Comparison of ENCODE assay signal across 1 cellular context in the genomic region with DNA sequence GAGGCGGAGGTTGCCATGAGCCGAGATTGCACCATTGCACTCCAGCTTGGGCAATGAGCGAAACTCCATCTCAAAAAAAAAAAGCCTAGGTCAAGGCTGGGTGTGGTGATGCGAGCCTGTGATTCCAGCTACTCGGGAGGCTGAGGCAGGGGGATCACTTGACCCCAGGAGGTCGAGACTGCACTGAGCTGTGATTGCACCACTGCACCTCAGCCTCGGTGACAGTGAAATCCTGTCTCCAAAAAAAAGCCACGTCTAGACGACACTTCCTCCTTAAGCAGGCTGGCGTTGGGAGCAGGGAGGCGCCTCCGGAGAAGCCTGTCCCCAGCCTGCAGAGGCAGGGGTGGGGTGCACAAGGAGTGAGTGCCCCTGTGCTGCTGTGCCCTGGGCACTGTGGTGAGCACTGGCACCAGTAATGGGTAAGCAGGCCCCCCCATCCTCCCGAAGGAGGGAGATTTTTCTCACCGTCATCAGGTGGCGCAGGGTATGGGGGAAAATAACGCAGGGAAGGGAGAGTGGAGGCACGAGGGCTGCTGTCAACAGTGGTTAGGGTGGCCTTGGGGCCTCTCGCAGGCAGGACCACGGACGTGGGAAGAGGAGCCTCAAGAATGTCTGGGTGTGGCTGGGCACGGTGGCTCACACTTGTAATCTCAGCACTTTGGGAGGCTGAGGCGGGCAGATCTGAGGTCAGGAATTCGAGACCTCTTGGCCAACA.
TF ChIP-seq lines count a peak whose summit lies in the region.

No MANE protein-coding gene starts in this region.

TF ChIP-seq in K562, 482 proteins besides CTCF, POLR2A, EP300 and RAD21 (continued from another document and continues in another):
- TF ChIP-seq, protein P1, sequence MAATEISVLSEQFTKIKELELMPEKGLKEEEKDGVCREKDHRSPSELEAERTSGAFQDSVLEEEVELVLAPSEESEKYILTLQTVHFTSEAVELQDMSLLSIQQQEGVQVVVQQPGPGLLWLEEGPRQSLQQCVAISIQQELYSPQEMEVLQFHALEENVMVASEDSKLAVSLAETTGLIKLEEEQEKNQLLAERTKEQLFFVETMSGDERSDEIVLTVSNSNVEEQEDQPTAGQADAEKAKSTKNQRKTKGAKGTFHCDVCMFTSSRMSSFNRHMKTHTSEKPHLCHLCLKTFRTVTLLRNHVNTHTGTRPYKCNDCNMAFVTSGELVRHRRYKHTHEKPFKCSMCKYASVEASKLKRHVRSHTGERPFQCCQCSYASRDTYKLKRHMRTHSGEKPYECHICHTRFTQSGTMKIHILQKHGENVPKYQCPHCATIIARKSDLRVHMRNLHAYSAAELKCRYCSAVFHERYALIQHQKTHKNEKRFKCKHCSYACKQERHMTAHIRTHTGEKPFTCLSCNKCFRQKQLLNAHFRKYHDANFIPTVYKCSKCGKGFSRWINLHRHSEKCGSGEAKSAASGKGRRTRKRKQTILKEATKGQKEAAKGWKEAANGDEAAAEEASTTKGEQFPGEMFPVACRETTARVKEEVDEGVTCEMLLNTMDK (IDR thresholded peaks at IDR 0.05; ENCODE audit: borderline replicate concordance, insufficient read depth, low read depth, low read length, poor library complexity, severe bottlenecking) = no peak
- TF ChIP-seq, protein P2, sequence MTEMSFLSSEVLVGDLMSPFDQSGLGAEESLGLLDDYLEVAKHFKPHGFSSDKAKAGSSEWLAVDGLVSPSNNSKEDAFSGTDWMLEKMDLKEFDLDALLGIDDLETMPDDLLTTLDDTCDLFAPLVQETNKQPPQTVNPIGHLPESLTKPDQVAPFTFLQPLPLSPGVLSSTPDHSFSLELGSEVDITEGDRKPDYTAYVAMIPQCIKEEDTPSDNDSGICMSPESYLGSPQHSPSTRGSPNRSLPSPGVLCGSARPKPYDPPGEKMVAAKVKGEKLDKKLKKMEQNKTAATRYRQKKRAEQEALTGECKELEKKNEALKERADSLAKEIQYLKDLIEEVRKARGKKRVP (CRISPR knock-in tag; IDR thresholded peaks at IDR 0.05) = no peak
- TF ChIP-seq, protein P3, sequence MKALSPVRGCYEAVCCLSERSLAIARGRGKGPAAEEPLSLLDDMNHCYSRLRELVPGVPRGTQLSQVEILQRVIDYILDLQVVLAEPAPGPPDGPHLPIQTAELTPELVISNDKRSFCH (CRISPR knock-in tag; IDR thresholded peaks at IDR 0.05) = no peak
- TF ChIP-seq, protein P3 (tag; IDR thresholded peaks at IDR 0.05) = no peak
- TF ChIP-seq KAT2B (IDR thresholded peaks at IDR 0.05; ENCODE audit: low read depth, low read length) = no peak
- no peak for TF ChIP-seq ZNF24 (IDR thresholded peaks at IDR 0.05)
- no peak for TF ChIP-seq RUNX1 (IDR thresholded peaks at IDR 0.05; ENCODE audit: low read depth)
- TF ChIP-seq, protein P4, sequence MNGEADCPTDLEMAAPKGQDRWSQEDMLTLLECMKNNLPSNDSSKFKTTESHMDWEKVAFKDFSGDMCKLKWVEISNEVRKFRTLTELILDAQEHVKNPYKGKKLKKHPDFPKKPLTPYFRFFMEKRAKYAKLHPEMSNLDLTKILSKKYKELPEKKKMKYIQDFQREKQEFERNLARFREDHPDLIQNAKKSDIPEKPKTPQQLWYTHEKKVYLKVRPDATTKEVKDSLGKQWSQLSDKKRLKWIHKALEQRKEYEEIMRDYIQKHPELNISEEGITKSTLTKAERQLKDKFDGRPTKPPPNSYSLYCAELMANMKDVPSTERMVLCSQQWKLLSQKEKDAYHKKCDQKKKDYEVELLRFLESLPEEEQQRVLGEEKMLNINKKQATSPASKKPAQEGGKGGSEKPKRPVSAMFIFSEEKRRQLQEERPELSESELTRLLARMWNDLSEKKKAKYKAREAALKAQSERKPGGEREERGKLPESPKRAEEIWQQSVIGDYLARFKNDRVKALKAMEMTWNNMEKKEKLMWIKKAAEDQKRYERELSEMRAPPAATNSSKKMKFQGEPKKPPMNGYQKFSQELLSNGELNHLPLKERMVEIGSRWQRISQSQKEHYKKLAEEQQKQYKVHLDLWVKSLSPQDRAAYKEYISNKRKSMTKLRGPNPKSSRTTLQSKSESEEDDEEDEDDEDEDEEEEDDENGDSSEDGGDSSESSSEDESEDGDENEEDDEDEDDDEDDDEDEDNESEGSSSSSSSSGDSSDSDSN (IDR thresholded peaks at IDR 0.05; ENCODE audit: borderline replicate concordance in 1 of 2, low read depth in 2 of 2, low read length in 2 of 2) = no peak
- no peak for TF ChIP-seq KDM5B (IDR thresholded peaks at IDR 0.05; ENCODE audit: insufficient replicate concordance, low read depth, low read length)
- no peak; a peak in 1 of 4 replicates for TF ChIP-seq KDM1A (IDR thresholded peaks at IDR 0.05)
- TF ChIP-seq SMAD1 (IDR thresholded peaks at IDR 0.05; ENCODE audit: low read depth, low read length, partially characterized antibody) = no peak
- TF ChIP-seq RBM22 (IDR thresholded peaks at IDR 0.05; ENCODE audit: low read depth, low read length, poor library complexity, severe bottlenecking) = peak; percentile 39
- no peak for TF ChIP-seq ZNF583 (CRISPR knock-in tag; IDR thresholded peaks at IDR 0.05)
- no peak for TF ChIP-seq EZH2 (IDR thresholded peaks at IDR 0.05; ENCODE audit: borderline replicate concordance, low read depth, low read length)
- TF ChIP-seq, protein P5, sequence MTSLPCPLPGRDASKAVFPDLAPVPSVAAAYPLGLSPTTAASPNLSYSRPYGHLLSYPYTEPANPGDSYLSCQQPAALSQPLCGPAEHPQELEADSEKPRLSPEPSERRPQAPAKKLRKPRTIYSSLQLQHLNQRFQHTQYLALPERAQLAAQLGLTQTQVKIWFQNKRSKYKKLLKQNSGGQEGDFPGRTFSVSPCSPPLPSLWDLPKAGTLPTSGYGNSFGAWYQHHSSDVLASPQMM (CRISPR knock-in tag; IDR thresholded peaks at IDR 0.05) = no peak
- TF ChIP-seq NR3C1 (CRISPR knock-in tag; IDR thresholded peaks at IDR 0.05) = no peak
- TF ChIP-seq C11orf30 (IDR thresholded peaks at IDR 0.05; ENCODE audit: low read depth) = no peak
- TF ChIP-seq, protein P6, sequence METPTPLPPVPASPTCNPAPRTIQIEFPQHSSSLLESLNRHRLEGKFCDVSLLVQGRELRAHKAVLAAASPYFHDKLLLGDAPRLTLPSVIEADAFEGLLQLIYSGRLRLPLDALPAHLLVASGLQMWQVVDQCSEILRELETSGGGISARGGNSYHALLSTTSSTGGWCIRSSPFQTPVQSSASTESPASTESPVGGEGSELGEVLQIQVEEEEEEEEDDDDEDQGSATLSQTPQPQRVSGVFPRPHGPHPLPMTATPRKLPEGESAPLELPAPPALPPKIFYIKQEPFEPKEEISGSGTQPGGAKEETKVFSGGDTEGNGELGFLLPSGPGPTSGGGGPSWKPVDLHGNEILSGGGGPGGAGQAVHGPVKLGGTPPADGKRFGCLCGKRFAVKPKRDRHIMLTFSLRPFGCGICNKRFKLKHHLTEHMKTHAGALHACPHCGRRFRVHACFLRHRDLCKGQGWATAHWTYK (CRISPR knock-in tag; IDR thresholded peaks at IDR 0.05) = no peak
- TF ChIP-seq XRCC4 (IDR thresholded peaks at IDR 0.05; ENCODE audit: extremely low read depth, insufficient read depth, insufficient read length) = no peak
- TF ChIP-seq, protein P7, sequence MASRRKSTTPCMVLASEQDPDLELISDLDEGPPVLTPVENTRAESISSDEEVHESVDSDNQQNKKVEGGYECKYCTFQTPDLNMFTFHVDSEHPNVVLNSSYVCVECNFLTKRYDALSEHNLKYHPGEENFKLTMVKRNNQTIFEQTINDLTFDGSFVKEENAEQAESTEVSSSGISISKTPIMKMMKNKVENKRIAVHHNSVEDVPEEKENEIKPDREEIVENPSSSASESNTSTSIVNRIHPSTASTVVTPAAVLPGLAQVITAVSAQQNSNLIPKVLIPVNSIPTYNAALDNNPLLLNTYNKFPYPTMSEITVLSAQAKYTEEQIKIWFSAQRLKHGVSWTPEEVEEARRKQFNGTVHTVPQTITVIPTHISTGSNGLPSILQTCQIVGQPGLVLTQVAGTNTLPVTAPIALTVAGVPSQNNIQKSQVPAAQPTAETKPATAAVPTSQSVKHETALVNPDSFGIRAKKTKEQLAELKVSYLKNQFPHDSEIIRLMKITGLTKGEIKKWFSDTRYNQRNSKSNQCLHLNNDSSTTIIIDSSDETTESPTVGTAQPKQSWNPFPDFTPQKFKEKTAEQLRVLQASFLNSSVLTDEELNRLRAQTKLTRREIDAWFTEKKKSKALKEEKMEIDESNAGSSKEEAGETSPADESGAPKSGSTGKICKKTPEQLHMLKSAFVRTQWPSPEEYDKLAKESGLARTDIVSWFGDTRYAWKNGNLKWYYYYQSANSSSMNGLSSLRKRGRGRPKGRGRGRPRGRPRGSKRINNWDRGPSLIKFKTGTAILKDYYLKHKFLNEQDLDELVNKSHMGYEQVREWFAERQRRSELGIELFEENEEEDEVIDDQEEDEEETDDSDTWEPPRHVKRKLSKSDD (conservative IDR thresholded peaks at IDR 0.05; ENCODE audit: low read length) = no peak
- no peak for TF ChIP-seq ZNF197 (CRISPR knock-in tag; IDR thresholded peaks at IDR 0.05; ENCODE audit: low read depth)
- TF ChIP-seq SMAD3 (CRISPR knock-in tag; conservative IDR thresholded peaks at IDR 0.05) = no peak
- TF ChIP-seq SMARCB1 (IDR thresholded peaks at IDR 0.05; ENCODE audit: insufficient read length, low read depth) = no peak
- no peak for TF ChIP-seq ZFPM2 (CRISPR knock-in tag; IDR thresholded peaks at IDR 0.05)
- no peak for TF ChIP-seq EWSR1 (IDR thresholded peaks at IDR 0.05; ENCODE audit: borderline replicate concordance, low read depth, partially characterized antibody)
- TF ChIP-seq GATA2 (CRISPR knock-in tag; IDR thresholded peaks at IDR 0.05) = no peak
- TF ChIP-seq FIP1L1 (IDR thresholded peaks at IDR 0.05; ENCODE audit: low read depth, low read length, poor library complexity, severe bottlenecking) = no peak
- TF ChIP-seq ZSCAN29 (IDR thresholded peaks at IDR 0.05) = no peak
- no peak for TF ChIP-seq MCM3 (IDR thresholded peaks at IDR 0.05)
- TF ChIP-seq CREM (IDR thresholded peaks at IDR 0.05; ENCODE audit: low read depth) = peak; percentile 20; the same call in 1 of the 2 replicates
- TF ChIP-seq, protein P8, sequence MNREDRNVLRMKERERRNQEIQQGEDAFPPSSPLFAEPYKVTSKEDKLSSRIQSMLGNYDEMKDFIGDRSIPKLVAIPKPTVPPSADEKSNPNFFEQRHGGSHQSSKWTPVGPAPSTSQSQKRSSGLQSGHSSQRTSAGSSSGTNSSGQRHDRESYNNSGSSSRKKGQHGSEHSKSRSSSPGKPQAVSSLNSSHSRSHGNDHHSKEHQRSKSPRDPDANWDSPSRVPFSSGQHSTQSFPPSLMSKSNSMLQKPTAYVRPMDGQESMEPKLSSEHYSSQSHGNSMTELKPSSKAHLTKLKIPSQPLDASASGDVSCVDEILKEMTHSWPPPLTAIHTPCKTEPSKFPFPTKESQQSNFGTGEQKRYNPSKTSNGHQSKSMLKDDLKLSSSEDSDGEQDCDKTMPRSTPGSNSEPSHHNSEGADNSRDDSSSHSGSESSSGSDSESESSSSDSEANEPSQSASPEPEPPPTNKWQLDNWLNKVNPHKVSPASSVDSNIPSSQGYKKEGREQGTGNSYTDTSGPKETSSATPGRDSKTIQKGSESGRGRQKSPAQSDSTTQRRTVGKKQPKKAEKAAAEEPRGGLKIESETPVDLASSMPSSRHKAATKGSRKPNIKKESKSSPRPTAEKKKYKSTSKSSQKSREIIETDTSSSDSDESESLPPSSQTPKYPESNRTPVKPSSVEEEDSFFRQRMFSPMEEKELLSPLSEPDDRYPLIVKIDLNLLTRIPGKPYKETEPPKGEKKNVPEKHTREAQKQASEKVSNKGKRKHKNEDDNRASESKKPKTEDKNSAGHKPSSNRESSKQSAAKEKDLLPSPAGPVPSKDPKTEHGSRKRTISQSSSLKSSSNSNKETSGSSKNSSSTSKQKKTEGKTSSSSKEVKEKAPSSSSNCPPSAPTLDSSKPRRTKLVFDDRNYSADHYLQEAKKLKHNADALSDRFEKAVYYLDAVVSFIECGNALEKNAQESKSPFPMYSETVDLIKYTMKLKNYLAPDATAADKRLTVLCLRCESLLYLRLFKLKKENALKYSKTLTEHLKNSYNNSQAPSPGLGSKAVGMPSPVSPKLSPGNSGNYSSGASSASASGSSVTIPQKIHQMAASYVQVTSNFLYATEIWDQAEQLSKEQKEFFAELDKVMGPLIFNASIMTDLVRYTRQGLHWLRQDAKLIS (CRISPR knock-in tag; IDR thresholded peaks at IDR 0.05) = no peak
- TF ChIP-seq RFX7 (CRISPR knock-in tag; IDR thresholded peaks at IDR 0.05) = peak; percentile 63; the same call in 1 of the 2 replicates
- no peak for TF ChIP-seq NRF1 (conservative IDR thresholded peaks at IDR 0.05 in 1 of 2, IDR thresholded peaks at IDR 0.05 in 1 of 2)
- no peak for TF ChIP-seq MECOM (CRISPR knock-in tag; IDR thresholded peaks at IDR 0.05)
- no peak for TF ChIP-seq TCF7 (IDR thresholded peaks at IDR 0.05; ENCODE audit: borderline replicate concordance)
- TF ChIP-seq, protein P9, sequence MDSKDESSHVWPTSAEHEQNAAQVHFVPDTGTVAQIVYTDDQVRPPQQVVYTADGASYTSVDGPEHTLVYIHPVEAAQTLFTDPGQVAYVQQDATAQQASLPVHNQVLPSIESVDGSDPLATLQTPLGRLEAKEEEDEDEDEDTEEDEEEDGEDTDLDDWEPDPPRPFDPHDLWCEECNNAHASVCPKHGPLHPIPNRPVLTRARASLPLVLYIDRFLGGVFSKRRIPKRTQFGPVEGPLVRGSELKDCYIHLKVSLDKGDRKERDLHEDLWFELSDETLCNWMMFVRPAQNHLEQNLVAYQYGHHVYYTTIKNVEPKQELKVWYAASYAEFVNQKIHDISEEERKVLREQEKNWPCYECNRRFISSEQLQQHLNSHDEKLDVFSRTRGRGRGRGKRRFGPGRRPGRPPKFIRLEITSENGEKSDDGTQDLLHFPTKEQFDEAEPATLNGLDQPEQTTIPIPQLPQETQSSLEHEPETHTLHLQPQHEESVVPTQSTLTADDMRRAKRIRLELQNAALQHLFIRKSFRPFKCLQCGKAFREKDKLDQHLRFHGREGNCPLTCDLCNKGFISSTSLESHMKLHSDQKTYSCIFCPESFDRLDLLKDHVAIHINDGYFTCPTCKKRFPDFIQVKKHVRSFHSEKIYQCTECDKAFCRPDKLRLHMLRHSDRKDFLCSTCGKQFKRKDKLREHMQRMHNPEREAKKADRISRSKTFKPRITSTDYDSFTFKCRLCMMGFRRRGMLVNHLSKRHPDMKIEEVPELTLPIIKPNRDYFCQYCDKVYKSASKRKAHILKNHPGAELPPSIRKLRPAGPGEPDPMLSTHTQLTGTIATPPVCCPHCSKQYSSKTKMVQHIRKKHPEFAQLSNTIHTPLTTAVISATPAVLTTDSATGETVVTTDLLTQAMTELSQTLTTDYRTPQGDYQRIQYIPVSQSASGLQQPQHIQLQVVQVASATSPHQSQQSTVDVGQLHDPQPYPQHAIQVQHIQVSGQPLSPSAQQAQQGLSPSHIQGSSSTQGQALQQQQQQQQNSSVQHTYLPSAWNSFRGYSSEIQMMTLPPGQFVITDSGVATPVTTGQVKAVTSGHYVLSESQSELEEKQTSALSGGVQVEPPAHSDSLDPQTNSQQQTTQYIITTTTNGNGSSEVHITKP (IDR thresholded peaks at IDR 0.05; ENCODE audit: partially characterized antibody) = no peak
- no peak for TF ChIP-seq SPI1 (IDR thresholded peaks at IDR 0.05; ENCODE audit: borderline replicate concordance, low read depth, low read length)
- TF ChIP-seq ZC3H8 (IDR thresholded peaks at IDR 0.05) = no peak
- TF ChIP-seq CAMTA2 (CRISPR knock-in tag; conservative IDR thresholded peaks at IDR 0.05) = no peak
- TF ChIP-seq SMARCC2 (IDR thresholded peaks at IDR 0.05; ENCODE audit: low read depth) = no peak
